In genomic region chr1:22388666-22389455, GRCh38 we compare ENCODE assay signal across 18 cellular contexts.
DNase-seq lines count a peak whose midpoint lies in the region; ATAC-seq lines count a peak whose summit lies in the region.
"Had no signal": no experiment of that assay in that cellular context is flagged by ENCODE, and none has a peak within 500 bp of the region (broad histone marks: within the 10 kb centered on the region; RNA-seq: fewer than 3 reads in every experiment).

No MANE protein-coding gene starts in this region.

- H3K4me3 ChIP-seq in SK-N-MC (peak overlapping the region; percentile 63), skin epidermis (no peak overlapping the region)
- H3K4me3 ChIP-seq: cardiac muscle cell, right atrium auricular region had no signal

- peak; percentile 89 for DNase-seq in GM04503 (ENCODE audit: low read depth)
- peak; percentile 98 for DNase-seq in SK-N-MC (ENCODE audit: low read depth, low spot score)
- peak; percentile 16 for DNase-seq in fibroblast of the conjunctiva (ENCODE audit: low read depth)
- DNase-seq in NAMALWA (ENCODE audit: low spot score), result no peak
- DNase-seq: activated CD4-positive, alpha-beta memory T cell treated with anti-CD3 and anti-CD28 coated beads for 36 hours; Karpas-422; left cardiac atrium; natural killer cell; NCI-H1930; SHP77 treated with DMSO at 0.1 percent for 48 hours; stimulated activated naive CD4-positive, alpha-beta T cell had no signal

- H3K9ac ChIP-seq in SK-N-MC (ENCODE audit: insufficient read length), result peak overlapping the region; percentile 38

- ATAC-seq in HG03280 (IDR thresholded peaks at IDR 0.05; ENCODE audit: unreplicated experiment), result no peak
- ATAC-seq in GM18861 (IDR thresholded peaks at IDR 0.05; ENCODE audit: unreplicated experiment), result no peak
- ATAC-seq: HCT116, natural killer cell had no signal

- no peaks in the 10 kb centered on the region for H3K9me3 ChIP-seq in SK-N-MC (ENCODE audit: low read depth, low read length)
- H3K9me3 ChIP-seq: right atrium auricular region had no signal

- H3K27ac ChIP-seq in SK-N-MC (peak overlapping the region; percentile 94), skin epidermis (peak overlapping the region in 14 of 21 experiments; percentile 26 to 74 (median 46))
- H3K27ac ChIP-seq: cardiac muscle cell, HL-60, right atrium auricular region had no signal

- H3K36me3 ChIP-seq in SK-N-MC (ENCODE audit: insufficient read depth, low read length), result no peaks in the 10 kb centered on the region
- H3K36me3 ChIP-seq: cardiac muscle cell, right atrium auricular region had no signal
